Comparison of ENCODE assay signal across 24 cellular contexts in the genomic region with DNA sequence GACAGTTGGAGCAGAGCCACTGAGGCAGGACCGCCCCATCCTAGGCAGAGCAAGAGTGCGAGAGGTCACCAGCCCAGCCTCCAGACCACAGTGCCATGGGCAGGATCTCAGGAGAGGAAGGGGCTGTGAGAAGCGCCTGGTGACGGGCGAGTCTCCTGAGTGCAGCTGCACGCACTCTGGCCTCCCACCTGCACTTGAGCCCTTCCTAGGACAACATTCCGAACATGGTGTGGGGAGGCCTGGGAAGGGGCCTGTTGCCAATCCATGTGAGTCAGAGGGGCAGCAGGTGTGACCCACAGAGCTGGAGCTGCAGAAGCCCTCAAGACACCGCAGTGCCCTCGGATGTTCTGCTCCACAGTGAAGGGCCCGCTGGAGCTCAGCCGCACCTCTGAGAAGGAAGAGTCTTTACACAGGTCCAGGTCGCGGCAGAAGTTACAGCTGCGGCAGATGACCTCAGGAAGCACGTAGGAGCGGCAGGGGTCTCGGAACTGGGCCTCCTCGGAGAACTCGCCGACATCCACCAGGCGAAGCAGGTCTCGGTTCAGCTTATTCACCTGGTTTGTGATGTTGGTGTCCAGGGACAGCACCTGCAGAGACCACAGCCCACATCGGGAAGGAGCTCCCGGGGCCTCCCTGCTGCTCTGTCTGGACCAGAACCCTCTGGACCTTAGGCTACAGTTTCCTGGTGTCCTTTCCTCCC. TPM values are rescaled to one million over a fixed set of nuclear protein-coding genes. Genes with fewer than 3 reads are reported as not detected.
DNase-seq lines count a peak whose midpoint lies in the region; ATAC-seq and TF ChIP-seq lines count a peak whose summit lies in the region.
"Had no signal": no experiment of that assay in that cellular context is flagged by ENCODE, and none has a peak within 500 bp of the region (broad histone marks: within the 10 kb centered on the region; RNA-seq: fewer than 3 reads in every experiment).

No MANE protein-coding gene starts in this region.

- CTCF ChIA-PET in RWPE1 (lab: Yijun Ruan, JAX), result no interaction called here

- H4K20me1 ChIP-seq in osteoblast (ENCODE audit: insufficient read depth, low read length), result no peaks in the 10 kb centered on the region

- peaks cover 9% of the 10 kb centered on the region for H3K4me1 ChIP-seq in osteoblast (ENCODE audit: insufficient read depth, low read length)
- H3K4me1 ChIP-seq: A549 had no signal

- no peak overlapping the region for H3K4me3 Mint-ChIP-seq in activated naive CD8-positive, alpha-beta T cell treated with anti-CD3 and anti-CD28 coated beads for 36 hours
- H3K4me3 Mint-ChIP-seq: CD14-positive monocyte; CD4-positive, alpha-beta T cell; CD8-positive, alpha-beta memory T cell had no signal

- H3K4me1 Mint-ChIP-seq in activated naive CD8-positive, alpha-beta T cell treated with anti-CD3 and anti-CD28 coated beads for 36 hours, result no peaks in the 10 kb centered on the region
- H3K4me1 Mint-ChIP-seq: CD14-positive monocyte had no signal

- peaks cover 22% of the 10 kb centered on the region for H3K36me3 Mint-ChIP-seq in activated naive CD8-positive, alpha-beta T cell treated with anti-CD3 and anti-CD28 coated beads for 36 hours

- no peaks in the 10 kb centered on the region for H3K79me2 ChIP-seq in osteoblast (ENCODE audit: insufficient read depth, low read length)

- POLR2A ChIA-PET in RWPE1 (lab: Yijun Ruan, JAX; ENCODE audit: low non-redundant PET), result no interaction called here

- H2AFZ ChIP-seq in osteoblast (ENCODE audit: low read length), result no peak overlapping the region
- H2AFZ ChIP-seq: GM23248 had no signal

- ATAC-seq in HG02973 (IDR thresholded peaks at IDR 0.05; ENCODE audit: unreplicated experiment), result no peak
- ATAC-seq: A549, GM12878 had no signal

- H3K27ac ChIP-seq in RWPE1 (0 out of 2 replicates have a peak overlapping the region, but pooled peaks have one; percentile 1), coronary artery (no peak overlapping the region), osteoblast (ENCODE audit: low read depth, low read length) (no peak overlapping the region)
- H3K27ac ChIP-seq: A549; BLaER1 treated with 17β-estradiol and CSF1 and Interleukin-3, amounts not matched to agents 10 nM and 100 nM; GM23248 had no signal

- DNase-seq in RWPE1 (ENCODE audit: low spot score) (no peak), coronary artery (ENCODE audit: low spot score) (peak; percentile 66), osteoblast (ENCODE audit: insufficient read length, low spot score, missing footprints) (peak; percentile 61), iPS-NIHi7 (ENCODE audit: extremely low spot score) (no peak)
- DNase-seq in activated naive CD8-positive, alpha-beta T cell treated with anti-CD3 and anti-CD28 coated beads for 36 hours, result no peak
- DNase-seq: 8988T; ACHN; AML-193; BE2C; CD4-positive, alpha-beta T cell; DMS 273 treated with DMSO at 0.1 percent for 48 hours; DMS79; EL; GDM1; GM23248; H7; HCEC 1CT had no signal

- H3K27me3 ChIP-seq in osteoblast (ENCODE audit: insufficient read depth, low read length), result no peaks in the 10 kb centered on the region

- no peak overlapping the region for H3K4me2 ChIP-seq in osteoblast (ENCODE audit: insufficient read depth, low read length)
- H3K4me2 ChIP-seq: A549; BLaER1 treated with 17β-estradiol and CSF1 and Interleukin-3, amounts not matched to agents 10 nM and 100 nM had no signal

- H3K9me3 ChIP-seq in osteoblast (ENCODE audit: low read depth, low read length), result no peaks in the 10 kb centered on the region
- H3K9me3 ChIP-seq: A549; BE2C; BLaER1 treated with 17β-estradiol and CSF1 and Interleukin-3, amounts not matched to agents 10 nM and 100 nM had no signal

- peaks cover 2% of the 10 kb centered on the region for H3K27me3 Mint-ChIP-seq in activated naive CD8-positive, alpha-beta T cell treated with anti-CD3 and anti-CD28 coated beads for 36 hours

- H3K36me3 ChIP-seq in osteoblast (ENCODE audit: insufficient read depth, low read length), result peaks cover 15% of the 10 kb centered on the region

- no peak overlapping the region for H3K27ac Mint-ChIP-seq in activated naive CD8-positive, alpha-beta T cell treated with anti-CD3 and anti-CD28 coated beads for 36 hours
- H3K27ac Mint-ChIP-seq: CD14-positive monocyte; CD4-positive, alpha-beta T cell had no signal

- H3K4me3 ChIP-seq in coronary artery (no peak overlapping the region), osteoblast (ENCODE audit: insufficient read depth, low read length) (no peak overlapping the region)
- H3K4me3 ChIP-seq: A549; BLaER1 treated with 17β-estradiol and CSF1 and Interleukin-3, amounts not matched to agents 10 nM and 100 nM; GM12878; GM23248 had no signal

- H3K9me3 Mint-ChIP-seq in activated naive CD8-positive, alpha-beta T cell treated with anti-CD3 and anti-CD28 coated beads for 36 hours, result no peaks in the 10 kb centered on the region
- H3K9me3 Mint-ChIP-seq: CD4-positive, alpha-beta T cell; CD8-positive, alpha-beta memory T cell had no signal

- TF ChIP-seq CTCF in RWPE1 (conservative IDR thresholded peaks at IDR 0.05; ENCODE audit: low read depth) (no peak), coronary artery (IDR thresholded peaks at IDR 0.05) (no peak), osteoblast (IDR thresholded peaks at IDR 0.05; ENCODE audit: extremely low read depth, low read depth, low read length) (no peak)

RNA-seq across cellular contexts. Expression of a gene that starts 7.3 kb away (rescaled TPM):
- not detected in 2 replicates for total RNA-seq in osteoblast
- total RNA-seq in activated naive CD8-positive, alpha-beta T cell treated with anti-CD3 and anti-CD28 coated beads for 36 hours, result not detected
- total RNA-seq: CD4-positive, alpha-beta T cell; CD8-positive, alpha-beta memory T cell; GM12878; GM23248 had no signal

RNA-seq across cellular contexts. Expression of a gene that starts 15.5 kb away (rescaled TPM):
- total RNA-seq in osteoblast, result not detected in 2 replicates
- total RNA-seq in activated naive CD8-positive, alpha-beta T cell treated with anti-CD3 and anti-CD28 coated beads for 36 hours, result not detected
- total RNA-seq: CD4-positive, alpha-beta T cell; CD8-positive, alpha-beta memory T cell; GM12878; GM23248; H1; H7 had no signal

Comparison
In these comparisons a context has a peak if more than half of its experiments do, and no peak if none do; other contexts are left out.
1. DNase-seq: peak in coronary artery (single experiment) and osteoblast (single experiment); none in RWPE1 (single experiment), iPS-NIHi7 (single experiment) and activated naive CD8-positive, alpha-beta T cell treated with anti-CD3 and anti-CD28 coated beads for 36 hours (single experiment).